27 cellular contexts compared by ENCODE assay signal in the genomic region with DNA sequence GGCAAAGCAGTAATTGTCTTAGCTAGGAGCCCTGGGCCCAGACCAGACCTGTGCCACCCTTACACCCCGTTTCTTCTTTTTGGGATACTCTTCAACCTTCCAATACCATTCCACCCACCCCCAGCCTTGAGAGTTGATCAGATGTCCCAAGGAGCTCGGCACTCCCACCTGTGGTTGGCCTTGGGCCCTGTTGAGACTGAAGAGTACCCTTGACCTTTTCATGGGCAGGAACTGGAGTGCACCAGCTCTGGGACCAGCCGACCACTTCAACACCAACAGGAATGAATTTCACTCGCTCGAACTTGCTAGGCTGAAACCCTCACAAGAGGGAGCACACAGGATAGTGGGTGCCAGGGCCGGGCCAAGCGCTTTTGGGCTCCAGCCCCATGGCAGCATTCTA.
"Had no signal": no experiment of that assay in that cellular context is flagged by ENCODE, and none has a peak within 500 bp of the region (broad histone marks: within the 10 kb centered on the region; RNA-seq: fewer than 3 reads in every experiment).

No MANE protein-coding gene starts in this region.

- H3K9me3 Mint-ChIP-seq: natural killer cell treated with Interleukin-12 subunit alpha and Interleukin-12 subunit beta and Interleukin-15 and Interleukin-18, amount 100 ng/mL, for 72 hours had no signal

- H3K27me3 ChIP-seq: heart left ventricle, pancreas, transverse colon, uterus had no signal

- H3K27me3 Mint-ChIP-seq: stimulated activated naive B cell treated with anti-CD40 and anti-IgM and Interleukin-4, amounts not matched to agents 10 μg/mL and 1 μg/mL and 100 μg/mL, for 72 hours had no signal

- H3K4me1 ChIP-seq: prostate gland, transverse colon, uterus had no signal

- H3K4me3 ChIP-seq: heart left ventricle, left ventricle myocardium inferior, mucosa of descending colon, pancreas, prostate gland, skin epidermis, transverse colon, uterus had no signal

- H3K27ac ChIP-seq: heart left ventricle, left ventricle myocardium inferior, pancreas, prostate gland, skin epidermis, transverse colon, uterus had no signal

- H3K4me1 Mint-ChIP-seq: immature natural killer cell; naive thymus-derived CD4-positive, alpha-beta T cell; stimulated activated naive B cell treated with anti-CD40 and anti-IgM and Interleukin-4, amounts not matched to agents 10 μg/mL and 1 μg/mL and 100 μg/mL, for 72 hours had no signal

- H3K9me3 ChIP-seq: mucosa of descending colon, pancreas, prostate gland, uterus had no signal

- ATAC-seq: left colon; mucosa of descending colon; naive thymus-derived CD4-positive, alpha-beta T cell; natural killer cell treated with Interleukin-12 subunit alpha and Interleukin-12 subunit beta and Interleukin-15 and Interleukin-18, amount 100 ng/mL, for 72 hours; pancreas; right cardiac atrium; sciatic nerve; stimulated activated naive B cell treated with anti-CD40 and anti-IgM and Interleukin-4, amounts not matched to agents 10 μg/mL and 1 μg/mL and 100 μg/mL, for 72 hours had no signal

- DNase-seq: heart left ventricle; hypothalamus; immature natural killer cell; kidney; left colon; left ventricle myocardium inferior; mesendoderm; midbrain; mucosa of descending colon; naive thymus-derived CD4-positive, alpha-beta T cell; pancreas; posterior cingulate gyrus; retina; right cardiac atrium; stimulated activated CD4-positive, alpha-beta T cell treated with anti-CD3 and anti-CD28 coated beads, Interleukin-12 subunit alpha, Interleukin-12 subunit beta, amount 100 ng/mL, for 4 hours; stimulated activated CD4-positive, alpha-beta T cell treated with anti-CD3 and anti-CD28 coated beads, Interleukin-15, amount 100 ng/mL, for 24 hours; stimulated activated CD4-positive, alpha-beta T cell treated with anti-CD3 and anti-CD28 coated beads, Interleukin-2, amount 100 ng/mL, for 24 hours; stimulated activated CD4-positive, alpha-beta T cell treated with anti-CD3 and anti-CD28 coated beads, Interleukin-4, amount 100 ng/mL, for 1 hour; stimulated activated naive B cell treated with anti-CD40 and anti-IgM and Interleukin-4, amounts not matched to agents 10 μg/mL and 1 μg/mL and 100 μg/mL, for 72 hours; substantia nigra; transverse colon; uterus had no signal

- H3K27ac Mint-ChIP-seq: immature natural killer cell; naive thymus-derived CD4-positive, alpha-beta T cell; natural killer cell treated with Interleukin-12 subunit alpha and Interleukin-12 subunit beta and Interleukin-15 and Interleukin-18, amount 100 ng/mL, for 72 hours; stimulated activated naive B cell treated with anti-CD40 and anti-IgM and Interleukin-4, amounts not matched to agents 10 μg/mL and 1 μg/mL and 100 μg/mL, for 72 hours; stimulated activated naive CD8-positive, alpha-beta T cell treated with anti-CD3 and anti-CD28 coated beads, Interleukin-15, Interleukin-2, amounts not matched to agents 100 ng/mL and 50 ng/mL, for 24 hours had no signal

- H3K4me3 Mint-ChIP-seq: immature natural killer cell; naive thymus-derived CD4-positive, alpha-beta T cell; natural killer cell treated with Interleukin-12 subunit alpha and Interleukin-12 subunit beta and Interleukin-15 and Interleukin-18, amount 100 ng/mL, for 72 hours; stimulated activated naive B cell treated with anti-CD40 and anti-IgM and Interleukin-4, amounts not matched to agents 10 μg/mL and 1 μg/mL and 100 μg/mL, for 72 hours; stimulated activated naive CD8-positive, alpha-beta T cell treated with anti-CD3 and anti-CD28 coated beads, Interleukin-15, Interleukin-2, amounts not matched to agents 100 ng/mL and 50 ng/mL, for 24 hours had no signal

- H3K36me3 Mint-ChIP-seq: immature natural killer cell; naive thymus-derived CD4-positive, alpha-beta T cell; natural killer cell treated with Interleukin-12 subunit alpha and Interleukin-12 subunit beta and Interleukin-15 and Interleukin-18, amount 100 ng/mL, for 72 hours had no signal

- H3K36me3 ChIP-seq: heart left ventricle, left ventricle myocardium inferior, pancreas, prostate gland, transverse colon, uterus had no signal
